Comparison of ENCODE assay signal across 18 cellular contexts in genomic region chr15:53534105-53534839, GRCh38.
A peak's percentile ranks its signal among the peaks of the same experiment; 100 is the strongest.
DNase-seq lines count a peak whose midpoint lies in the region; ATAC-seq and TF ChIP-seq lines count a peak whose summit lies in the region.
"Had no signal": no experiment of that assay in that cellular context is flagged by ENCODE, and none has a peak within 500 bp of the region (broad histone marks: within the 10 kb centered on the region; RNA-seq: fewer than 3 reads in every experiment).

No MANE protein-coding gene starts in this region.

- H3F3A ChIP-seq in PC-3 (ENCODE audit: low read length, unreplicated experiment) = no peaks in the 10 kb centered on the region

- whole genome bisulfite sequencing in H9 (ENCODE audit: extremely low coverage, insufficient read length, low lambda C conversion rate) = no CpG with 5 or more reads among the region's 2 CpGs
- WGBS in esophagus squamous epithelium, 2 donors = 77 to 84% methylated on average over 2 of the region's 2 CpGs

- H3K23ac ChIP-seq in H9 (ENCODE audit: insufficient read length, low read depth, low read length) = no peak overlapping the region

- H3K4me1 Mint-ChIP-seq in H9 = no peaks in the 10 kb centered on the region; a peak in 2 of 4 replicates
- H3K4me1 Mint-ChIP-seq: B cell had no signal

- H2AFZ ChIP-seq in PC-3 (ENCODE audit: low read length) = no peak overlapping the region
- H2AFZ ChIP-seq in H9 (ENCODE audit: low read length) = no peak overlapping the region

- peak overlapping the region; percentile 78 for H3K9ac ChIP-seq in PC-3 (ENCODE audit: low read length)
- no peak overlapping the region for H3K9ac ChIP-seq in H9 (ENCODE audit: extremely low read depth, insufficient read length, low read length)

- H3K4me3 ChIP-seq in PC-3 (ENCODE audit: low read length) (no peak overlapping the region), esophagus squamous epithelium (no peak overlapping the region)

- H3K36me3 Mint-ChIP-seq in H9 (ENCODE audit: insufficient read depth in 1 of 3, low read depth in 3 of 3) = no peaks in the 10 kb centered on the region

- no peaks in the 10 kb centered on the region for H3K27me3 Mint-ChIP-seq in H9 (ENCODE audit: low read depth)
- H3K27me3 Mint-ChIP-seq: B cell had no signal

- no peaks in the 10 kb centered on the region; a peak in 1 of 5 replicates for H3K9me3 Mint-ChIP-seq in H9

- in situ Hi-C loops in Caki2 (cut with HindIII; ENCODE audit: low pct_unique_long_range_greater_than_20kb, low sequenced_read_pairs) = no loop called here

- H3K14ac ChIP-seq in H9 (ENCODE audit: insufficient read depth, low read length) = no peak overlapping the region

- peak overlapping the region; percentile 97 for H3K27ac ChIP-seq in PC-3 (ENCODE audit: low read length)
- H3K27ac ChIP-seq in epithelial cell of prostate = peak overlapping the region; percentile 49
- no peak overlapping the region for H3K27ac ChIP-seq in H9 (ENCODE audit: insufficient read length, low read depth, low read length)
- no peak overlapping the region for H3K27ac ChIP-seq in esophagus squamous epithelium
- H3K27ac ChIP-seq: RWPE1 had no signal

- H3K23me2 ChIP-seq in H9 (ENCODE audit: insufficient read length, low read depth, low read length, poor library complexity, severe bottlenecking) = no peaks in the 10 kb centered on the region

- H3K4me1 ChIP-seq in PC-3 (ENCODE audit: insufficient read depth, low read length) = peaks cover 40% of the 10 kb centered on the region
- no peaks in the 10 kb centered on the region for H3K4me1 ChIP-seq in H9 (ENCODE audit: insufficient read depth, low read length)
- no peaks in the 10 kb centered on the region for H3K4me1 ChIP-seq in esophagus squamous epithelium

- H2BK12ac ChIP-seq in H9 (ENCODE audit: insufficient read length, low read depth, low read length) = no peak overlapping the region

- H3K4me2 ChIP-seq in PC-3 (ENCODE audit: low read length) (peak overlapping the region; percentile 29), H9 (ENCODE audit: insufficient read depth, insufficient read length, low read length) (no peak overlapping the region)

- CTCF ChIA-PET in PC-3 (lab: Charles Lee) = no interaction called here

- POLR2A ChIA-PET in PC-3 (lab: Charles Lee; ENCODE audit: unreplicated experiment) = no interaction called here

- no peak overlapping the region for H2BK20ac ChIP-seq in H9 (ENCODE audit: low read depth, low read length, poor library complexity, severe bottlenecking)

- no peak overlapping the region for H2AK5ac ChIP-seq in H9 (ENCODE audit: insufficient read length, low read length)

- no peak for TF ChIP-seq POLR2A in esophagus squamous epithelium (IDR thresholded peaks at IDR 0.05)

- H3K18ac ChIP-seq in H9 (ENCODE audit: insufficient read length, low read depth, low read length) = no peak overlapping the region

- H4K91ac ChIP-seq in H9 (ENCODE audit: insufficient read length, low read depth, low read length) = no peak overlapping the region

- no peak overlapping the region for H4K5ac ChIP-seq in H9 (ENCODE audit: insufficient read length, low read depth, low read length)

- H3K56ac ChIP-seq in H9 (ENCODE audit: insufficient read length, low read depth, low read length) = no peak overlapping the region

- peak; percentile 37 for DNase-seq in Caki2 (ENCODE audit: low read depth)
- DNase-seq in PC-3 = peak; percentile 60
- no peak for DNase-seq in epithelial cell of prostate (ENCODE audit: low read depth, low spot score)
- no peak for DNase-seq in omental fat pad (ENCODE audit: low spot score)
- DNase-seq in H9 = no peak
- no peak for DNase-seq in esophagus squamous epithelium (lab: John Stamatoyannopoulos, UW)
- DNase-seq: DMS79 treated with DMSO at 0.1 percent for 48 hours, H7, HFFc6, KG1, NCI-H1092 treated with DMSO at 0.1 percent for 48 hours, NCI-H146, NCI-H2029, NCI-H526 had no signal

- no peak overlapping the region for H3K4ac ChIP-seq in H9 (ENCODE audit: low read depth, low read length)

- H3K79me2 ChIP-seq in PC-3 (ENCODE audit: low read length) (peaks cover 21% of the 10 kb centered on the region), H9 (ENCODE audit: insufficient read depth, low read length) (no peaks in the 10 kb centered on the region)

- TF ChIP-seq CTCF in PC-3 (conservative IDR thresholded peaks at IDR 0.05; ENCODE audit: low read depth, low read length) = no peak
- TF ChIP-seq CTCF in omental fat pad (IDR thresholded peaks at IDR 0.05) = no peak
- no peak for TF ChIP-seq CTCF in H9 (conservative IDR thresholded peaks at IDR 0.05)
- TF ChIP-seq CTCF in esophagus squamous epithelium (IDR thresholded peaks at IDR 0.05) = no peak

- ATAC-seq in PC-3 (no peak), omental fat pad (ENCODE audit: low FRiP score) (peak; percentile 90), GM19035 (IDR thresholded peaks at IDR 0.05; ENCODE audit: unreplicated experiment) (no peak)
- ATAC-seq: SK-N-SH treated with all-trans-retinoic acid at 6 μM for 48 hours had no signal

- H3K36me3 ChIP-seq in PC-3 (ENCODE audit: low read depth, low read length) = no peaks in the 10 kb centered on the region
- no peaks in the 10 kb centered on the region for H3K36me3 ChIP-seq in esophagus squamous epithelium

- H3K4me3 Mint-ChIP-seq in H9 = no peak overlapping the region
- H3K4me3 Mint-ChIP-seq: B cell, HFFc6 had no signal

- no peak overlapping the region for H2BK120ac ChIP-seq in H9 (ENCODE audit: low read depth, low read length, poor library complexity, severe bottlenecking)

- no TSS peak for BruUV-seq in PC-3 (replicated peaks; lab: Mats Ljungman, UMichigan)

- no peaks in the 10 kb centered on the region for H3K9me2 ChIP-seq in PC-3 (replicated peaks; ENCODE audit: low read length)

- H3K79me1 ChIP-seq in H9 (ENCODE audit: insufficient read depth, low read depth, low read length, poor library complexity, severe bottlenecking) = no peaks in the 10 kb centered on the region

- intact Hi-C loops in PC-3 (cut with micrococcal nuclease) (no loop called here), esophagus squamous epithelium (cut with DNase I) (no loop called here)

- H2BK15ac ChIP-seq in H9 (ENCODE audit: low read depth, low read length) = no peak overlapping the region

- H3T11ph ChIP-seq in H9 (ENCODE audit: low read length) = no peak overlapping the region

- H4K8ac ChIP-seq in H9 (replicated peaks; ENCODE audit: insufficient read length, low read depth, low read length) = no peak overlapping the region

- H3K27me3 ChIP-seq in PC-3 (ENCODE audit: low read length) (no peaks in the 10 kb centered on the region), H9 (ENCODE audit: insufficient read depth, low read length) (no peaks in the 10 kb centered on the region), esophagus squamous epithelium (no peaks in the 10 kb centered on the region)

- H4K20me1 ChIP-seq in PC-3 (ENCODE audit: low read length) = no peaks in the 10 kb centered on the region
- H4K20me1 ChIP-seq in H9 (ENCODE audit: control insufficient read depth, insufficient read depth, insufficient read length) = no peaks in the 10 kb centered on the region

- H2BK5ac ChIP-seq in H9 (ENCODE audit: insufficient read length, low read length) = no peak overlapping the region

- no peak overlapping the region for H3K27ac Mint-ChIP-seq in H9
- H3K27ac Mint-ChIP-seq: B cell, HFFc6 had no signal

- H3K9me3 ChIP-seq in PC-3 (ENCODE audit: low read length) (no peaks in the 10 kb centered on the region), H9 (ENCODE audit: control insufficient read depth, low read depth, low read length) (no peaks in the 10 kb centered on the region), esophagus squamous epithelium (no peaks in the 10 kb centered on the region)

Comparison
In these comparisons a context has a peak if more than half of its experiments do, and no peak if none do; other contexts are left out.
1. DNase-seq: peak in Caki2 (single experiment) and PC-3 (single experiment); none in epithelial cell of prostate (single experiment), omental fat pad (single experiment), H9 (single experiment) and esophagus squamous epithelium (single experiment).
2. H3K27ac ChIP-seq: peak in PC-3 (single experiment) and epithelial cell of prostate (single experiment); none in H9 (single experiment) and esophagus squamous epithelium (0 of 4).